29 cellular contexts compared by ENCODE assay signal in genomic region chr4:164212134-164212533, GRCh38.
DNase-seq lines count a peak whose midpoint lies in the region; ATAC-seq, FAIRE-seq and TF ChIP-seq lines count a peak whose summit lies in the region.
"Had no signal": no experiment of that assay in that cellular context is flagged by ENCODE, and none has a peak within 500 bp of the region (broad histone marks: within the 10 kb centered on the region; RNA-seq: fewer than 3 reads in every experiment).

No MANE protein-coding gene starts in this region.

- no peaks in the 10 kb centered on the region for H3K79me2 ChIP-seq in mesendoderm (ENCODE audit: control insufficient read depth, insufficient read depth, low read length)

- H3K4me3 ChIP-seq in MG63 (no peak overlapping the region), bronchial epithelial cell (ENCODE audit: low read depth, low read length) (no peak overlapping the region), mesendoderm (ENCODE audit: low read length) (no peak overlapping the region)
- H3K4me3 ChIP-seq: BLaER1, GM23338, lower lobe of right lung, SK-N-MC, skin epidermis, tibial artery had no signal

- no peaks in the 10 kb centered on the region for H3K4me1 ChIP-seq in mesendoderm (ENCODE audit: control insufficient read depth, low read depth, low read length)
- H3K4me1 ChIP-seq: BLaER1, lower lobe of right lung, tibial artery had no signal

- no peak overlapping the region for H2BK5ac ChIP-seq in mesendoderm (ENCODE audit: low read length)

- no CpG with 5 or more reads among the region's 1 CpG for WGBS in mesendoderm (ENCODE audit: extremely low coverage, insufficient coverage, low lambda C conversion rate)

- FAIRE-seq in D721Med (lab: Jason Lieb, UNC) (peak; percentile 38), bronchial epithelial cell (lab: Jason Lieb, UNC) (no peak)
- FAIRE-seq: endometrium, GM18507, HepG2 had no signal

- H3K36me3 ChIP-seq in MG63 (no peaks in the 10 kb centered on the region), bronchial epithelial cell (ENCODE audit: control insufficient read depth, insufficient read depth, low read length) (no peaks in the 10 kb centered on the region), mesendoderm (ENCODE audit: control insufficient read depth, insufficient read depth, low read length) (no peaks in the 10 kb centered on the region)
- H3K36me3 ChIP-seq: BLaER1, lower lobe of right lung, tibial artery had no signal

- H4K8ac ChIP-seq in mesendoderm (ENCODE audit: low read depth, low read length), result no peak overlapping the region

- no peak overlapping the region for H3K27ac ChIP-seq in mesendoderm (ENCODE audit: low read depth, low read length)
- H3K27ac ChIP-seq: BLaER1, HL-60, lower lobe of right lung, SK-N-MC, skin epidermis, tibial artery had no signal

- ATAC-seq in GM18870 (IDR thresholded peaks at IDR 0.05; ENCODE audit: unreplicated experiment), result no peak
- ATAC-seq: GM23338, HepG2, lower lobe of right lung had no signal

- DNase-seq in D721Med (ENCODE audit: insufficient read length, low spot score), result no peak
- peak; percentile 89 for DNase-seq in MG63
- peak; percentile 80 for DNase-seq in bronchial epithelial cell (ENCODE audit: low read depth)
- peak; percentile 16 for DNase-seq in mesendoderm
- DNase-seq in anterior cingulate cortex (lab: John Stamatoyannopoulos, UW), result no peak
- DNase-seq in GM19238 (ENCODE audit: insufficient read length, low spot score), result no peak
- DNase-seq in CD1c-positive myeloid dendritic cell (ENCODE audit: extremely low spot score), result no peak
- DNase-seq: activated CD4-positive, alpha-beta memory T cell treated with anti-CD3 and anti-CD28 coated beads, Interleukin-2, amount 10 ng/mL, durations not matched to agents 7 days and 5 days; activated CD4-positive, alpha-beta T cell treated with anti-CD3 and anti-CD28 coated beads for 1 hour; activated CD8-positive, alpha-beta memory T cell treated with anti-CD3 and anti-CD28 coated beads, Interleukin-2, amount 50 U/mL, for 48 hours; caudate nucleus; islet precursor cell; Kasumi-1; lower lobe of right lung; NCI-H1092; NCI-H187 treated with DMSO at 0.1 percent for 48 hours; NCI-H526 treated with DMSO at 0.1 percent for 48 hours; RPMI8226; T-helper 2 cell; tibial artery had no signal

- H2BK15ac ChIP-seq in mesendoderm (replicated peaks; ENCODE audit: low read depth), result no peak overlapping the region

- no peak overlapping the region for H2BK120ac ChIP-seq in mesendoderm (ENCODE audit: low read depth, low read length)

- H3K56ac ChIP-seq in mesendoderm (ENCODE audit: low read length), result no peak overlapping the region

- no peaks in the 10 kb centered on the region for H3K79me1 ChIP-seq in mesendoderm (ENCODE audit: low read length)

- H3K23ac ChIP-seq in mesendoderm (ENCODE audit: low read length), result no peak overlapping the region

- no peak overlapping the region for H3K18ac ChIP-seq in mesendoderm (ENCODE audit: low read length)

- H3K27me3 ChIP-seq in MG63 (no peaks in the 10 kb centered on the region), bronchial epithelial cell (ENCODE audit: control insufficient read depth, insufficient read depth, low read length) (no peaks in the 10 kb centered on the region), mesendoderm (ENCODE audit: insufficient read depth, low read length, poor library complexity) (no peaks in the 10 kb centered on the region)
- H3K27me3 ChIP-seq: BLaER1, tibial artery had no signal

- H3K4me2 ChIP-seq in mesendoderm (ENCODE audit: low read length), result no peak overlapping the region
- H3K4me2 ChIP-seq: BLaER1, GM23338 had no signal

- H2AK5ac ChIP-seq in mesendoderm (ENCODE audit: low read length), result no peak overlapping the region

- no peak overlapping the region for H3K9ac ChIP-seq in mesendoderm (ENCODE audit: low read length)
- H3K9ac ChIP-seq: BLaER1 had no signal

- no peak overlapping the region for H3K4ac ChIP-seq in mesendoderm (ENCODE audit: low read depth, low read length)

- no peak for TF ChIP-seq CTCF in D721Med (IDR thresholded peaks at IDR 0.05; ENCODE audit: insufficient read depth, missing control alignments)
- no peak for TF ChIP-seq CTCF in bronchial epithelial cell (IDR thresholded peaks at IDR 0.05; ENCODE audit: insufficient read depth, low read length, severe bottlenecking)

- peaks cover 7% of the 10 kb centered on the region; the same call in 1 of the 2 replicates for H3K9me3 ChIP-seq in MG63
- H3K9me3 ChIP-seq: BLaER1, lower lobe of right lung, tibial artery had no signal

- no peak overlapping the region for H4K5ac ChIP-seq in mesendoderm (ENCODE audit: low read length)

Comparison
In these comparisons a context has a peak if more than half of its experiments do, and no peak if none do; other contexts are left out.
1. DNase-seq: peak in MG63 (single experiment), bronchial epithelial cell (single experiment) and mesendoderm (single experiment); none in D721Med (single experiment), anterior cingulate cortex (0 of 58), GM19238 (single experiment) and CD1c-positive myeloid dendritic cell (single experiment).